ENCODE assay signal across 15 cellular contexts in genomic region chr3:107581230-107581629, GRCh38. TPM values are rescaled to one million over a fixed set of nuclear protein-coding genes. Genes with fewer than 3 reads are reported as not detected.
A peak's percentile ranks its signal among the peaks of the same experiment; 100 is the strongest.
DNase-seq lines count a peak whose midpoint lies in the region; ATAC-seq and TF ChIP-seq lines count a peak whose summit lies in the region.
"Had no signal": no experiment of that assay in that cellular context is flagged by ENCODE, and none has a peak within 500 bp of the region (broad histone marks: within the 10 kb centered on the region; RNA-seq: fewer than 3 reads in every experiment).

No MANE protein-coding gene starts in this region.

- H3K9me2 ChIP-seq in GM23338 (ENCODE audit: insufficient read depth), result no peaks in the 10 kb centered on the region

- no peaks in the 10 kb centered on the region; the same call in 1 of the 2 replicates for H3K79me2 ChIP-seq in GM23338 (replicated peaks; ENCODE audit: insufficient read depth)

- ATAC-seq in GM18858 (IDR thresholded peaks at IDR 0.05; ENCODE audit: unreplicated experiment), result peak; percentile 52
- no peak for ATAC-seq in GM23338
- ATAC-seq in HG03280 (IDR thresholded peaks at IDR 0.05; ENCODE audit: unreplicated experiment), result no peak

- H3K36me3 Mint-ChIP-seq in GM23338 (ENCODE audit: low read depth), result no peaks in the 10 kb centered on the region

- no peaks in the 10 kb centered on the region for H3F3A ChIP-seq in GM23338 (replicated peaks; ENCODE audit: low read depth)

- no peaks in the 10 kb centered on the region for H4K20me1 ChIP-seq in GM23338 (replicated peaks; ENCODE audit: insufficient read depth)

- no peaks in the 10 kb centered on the region for H3K27me3 Mint-ChIP-seq in GM23338 (ENCODE audit: insufficient read depth, low read depth, poor library complexity)
- H3K27me3 Mint-ChIP-seq: B cell; CD4-positive, CD25-positive, alpha-beta regulatory T cell had no signal

- H3K36me3 ChIP-seq in GM23338 (ENCODE audit: insufficient read depth), result no peaks in the 10 kb centered on the region
- no peaks in the 10 kb centered on the region for H3K36me3 ChIP-seq in brain microvascular endothelial cell (replicated peaks)

- H3K27me3 ChIP-seq in GM23338 (ENCODE audit: insufficient read depth) (no peaks in the 10 kb centered on the region), brain microvascular endothelial cell (replicated peaks) (no peaks in the 10 kb centered on the region)

- peak overlapping the region; percentile 43 for H3K27ac Mint-ChIP-seq in GM23338
- H3K27ac Mint-ChIP-seq: B cell; CD4-positive, CD25-positive, alpha-beta regulatory T cell; CD8-positive, alpha-beta memory T cell had no signal

- no peak overlapping the region for H2AFZ ChIP-seq in GM23338
- H2AFZ ChIP-seq: GM23248 had no signal

- DNase-seq in GM23338 (ENCODE audit: low spot score) (no peak), NAMALWA (ENCODE audit: low spot score) (peak; percentile 14), brain microvascular endothelial cell (no peak), NCI-H1417 (lab: John Stamatoyannopoulos, UW) (no peak)
- DNase-seq: C1 segment of cervical spinal cord; CD4-positive, CD25-positive, alpha-beta regulatory T cell; CD8-positive, alpha-beta memory T cell; COR-L47; GM23248; H7 had no signal

- peaks cover 33% of the 10 kb centered on the region for H3K4me1 ChIP-seq in GM23338 (ENCODE audit: insufficient read depth)

- no peak overlapping the region for H3K4me3 Mint-ChIP-seq in GM23338
- H3K4me3 Mint-ChIP-seq: B cell; CD4-positive, CD25-positive, alpha-beta regulatory T cell; CD8-positive, alpha-beta memory T cell had no signal

- no peaks in the 10 kb centered on the region for H3K9me3 Mint-ChIP-seq in GM23338
- H3K9me3 Mint-ChIP-seq: CD4-positive, CD25-positive, alpha-beta regulatory T cell; CD8-positive, alpha-beta memory T cell had no signal

- H3K4me3 ChIP-seq in GM23338, result no peak overlapping the region
- no peak overlapping the region for H3K4me3 ChIP-seq in brain microvascular endothelial cell (ENCODE audit: low read depth, low read length)
- H3K4me3 ChIP-seq: GM23248 had no signal

- in situ Hi-C loops in brain microvascular endothelial cell (cut with HindIII; ENCODE audit: low pct_ligation_motif_present, low sequenced_read_pairs), result no loop called here

- peaks cover 32% of the 10 kb centered on the region for H3K4me1 Mint-ChIP-seq in GM23338

- H3K27ac ChIP-seq in GM23338 (ENCODE audit: low read depth) (no peak overlapping the region), brain microvascular endothelial cell (no peak overlapping the region)
- H3K27ac ChIP-seq: GM23248, HL-60, KMS-11 had no signal

- TF ChIP-seq CTCF in GM23338 (conservative IDR thresholded peaks at IDR 0.05; ENCODE audit: low read depth in 2 of 2) (no peak), brain microvascular endothelial cell (IDR thresholded peaks at IDR 0.05; ENCODE audit: low read depth, low read length, missing control alignments) (no peak)

- H3K4me2 ChIP-seq in GM23338, result peak overlapping the region; percentile 25; the same call in 1 of the 2 replicates
- H3K4me2 ChIP-seq: KMS-11 had no signal

TF ChIP-seq in GM23338, 12 proteins besides CTCF, POLR2A, EP300 and RAD21 (continues in another document):
- TF ChIP-seq CREB1 (CRISPR knock-in tag; IDR thresholded peaks at IDR 0.05; ENCODE audit: low read depth), result no peak
- TF ChIP-seq STAT1 (IDR thresholded peaks at IDR 0.05; ENCODE audit: unreplicated experiment), result no peak
- no peak for TF ChIP-seq ZNF331 (CRISPR knock-in tag; IDR thresholded peaks at IDR 0.05; ENCODE audit: low read depth)
- TF ChIP-seq EZH2phosphoT487 (IDR thresholded peaks at IDR 0.05; ENCODE audit: unreplicated experiment), result no peak
- TF ChIP-seq REST (IDR thresholded peaks at IDR 0.05; ENCODE audit: unreplicated experiment), result no peak
- TF ChIP-seq ZNF114 (CRISPR knock-in tag; IDR thresholded peaks at IDR 0.05), result no peak
- no peak for TF ChIP-seq POLR2AphosphoS5 (IDR thresholded peaks at IDR 0.05; ENCODE audit: low read depth)
- TF ChIP-seq NANOG (IDR thresholded peaks at IDR 0.05; ENCODE audit: borderline replicate concordance), result no peak
- no peak for TF ChIP-seq EZH2 (IDR thresholded peaks at IDR 0.05; ENCODE audit: low read depth, unreplicated experiment)
- no peak for TF ChIP-seq ZNF462 (CRISPR knock-in tag; IDR thresholded peaks at IDR 0.05)

RNA-seq across cellular contexts. Expression of gene BBX, which starts 58.5 kb away (rescaled TPM):
- 35.2 and 82.2 TPM in 2 replicates for total RNA-seq in GM23338 (2014; rRNA removed; shearing (Covaris generic))
- 33.2 and 44.1 TPM in 2 replicates for polyA plus RNA-seq in GM23338 (2016; fragmentation: Nextera tagmentation; extraction: Ambion mirVana)
